9 cellular contexts compared by ENCODE assay signal in the genomic region with DNA sequence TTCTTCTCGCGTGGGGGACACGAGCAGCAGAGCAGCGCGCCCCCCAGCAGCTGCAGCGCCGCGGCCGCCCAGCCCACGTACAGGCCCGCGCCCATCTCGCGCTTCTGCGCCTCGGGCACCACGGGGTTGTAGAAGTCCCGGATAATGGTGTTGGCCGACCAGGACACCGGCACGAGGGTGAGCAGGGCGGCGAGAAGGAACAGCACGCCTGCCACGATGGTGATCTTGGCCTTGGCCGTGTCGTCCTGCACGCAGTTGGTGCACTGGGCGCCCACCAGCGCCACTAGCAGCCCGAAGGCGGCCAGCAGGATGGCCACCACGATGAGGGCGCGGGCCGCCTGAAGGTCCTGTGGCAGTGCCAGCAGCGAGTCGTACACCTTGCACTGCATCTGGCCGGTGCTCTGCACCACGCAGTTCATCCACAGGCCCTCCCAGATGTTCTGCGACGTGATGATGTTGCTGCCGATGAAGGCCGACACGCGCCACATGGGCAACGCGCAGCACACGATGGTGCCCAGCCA. TPM values are rescaled to one million over a fixed set of nuclear protein-coding genes. Genes with fewer than 3 reads are reported as not detected.
A peak's percentile ranks its signal among the peaks of the same experiment; 100 is the strongest.
DNase-seq lines count a peak whose midpoint lies in the region; ATAC-seq and TF ChIP-seq lines count a peak whose summit lies in the region.
"Had no signal": no experiment of that assay in that cellular context is flagged by ENCODE, and none has a peak within 500 bp of the region (broad histone marks: within the 10 kb centered on the region; RNA-seq: fewer than 3 reads in every experiment).

No MANE protein-coding gene starts in this region.

- no peaks in the 10 kb centered on the region for H3K36me3 ChIP-seq in ES-I3 (ENCODE audit: insufficient read depth, low read length)
- no peaks in the 10 kb centered on the region for H3K36me3 ChIP-seq in hepatocyte (replicated peaks; ENCODE audit: insufficient read depth, low read depth)
- no peaks in the 10 kb centered on the region for H3K36me3 ChIP-seq in trophoblast cell (ENCODE audit: control insufficient read depth in 1 of 2, insufficient read depth in 2 of 2, low read length in 2 of 2)

- no peak overlapping the region for H4K8ac ChIP-seq in trophoblast cell (ENCODE audit: low read depth, low read length)

- H2BK5ac ChIP-seq in trophoblast cell (ENCODE audit: low read depth, low read length, poor library complexity): no peak overlapping the region

- no peaks in the 10 kb centered on the region for H3K79me1 ChIP-seq in trophoblast cell (ENCODE audit: low read length)

- H3K4me1 ChIP-seq in ES-I3 (ENCODE audit: insufficient read depth, low read length): no peaks in the 10 kb centered on the region
- peaks cover 4% of the 10 kb centered on the region for H3K4me1 ChIP-seq in hepatocyte (ENCODE audit: insufficient read depth)
- peaks cover 0 to 18% of the 10 kb centered on the region in 2 experiments for H3K4me1 ChIP-seq in trophoblast cell (ENCODE audit: control insufficient read depth in 1 of 2, insufficient read depth in 2 of 2, low read length in 2 of 2)

- H2BK12ac ChIP-seq in trophoblast cell (ENCODE audit: low read length): no peak overlapping the region

- no peak overlapping the region for H4K12ac ChIP-seq in trophoblast cell (ENCODE audit: low read depth, low read length)

- no peaks in the 10 kb centered on the region for H3K27me3 ChIP-seq in hepatocyte
- H3K27me3 ChIP-seq in trophoblast cell (ENCODE audit: insufficient read depth, low read length): no peaks in the 10 kb centered on the region

- no peak overlapping the region for H4K91ac ChIP-seq in trophoblast cell (ENCODE audit: low read depth, low read length)

- no peaks in the 10 kb centered on the region for H4K20me1 ChIP-seq in hepatocyte (ENCODE audit: insufficient read depth, poor library complexity, severe bottlenecking)

- no peak overlapping the region for H3K14ac ChIP-seq in trophoblast cell (ENCODE audit: low read length)

- H3K9me2 ChIP-seq in hepatocyte (replicated peaks; ENCODE audit: insufficient read depth): no peaks in the 10 kb centered on the region

- H3K27ac ChIP-seq in hepatocyte: peak overlapping the region; percentile 94
- no peak overlapping the region for H3K27ac ChIP-seq in trophoblast cell (ENCODE audit: low read depth, low read length)

- H3K4ac ChIP-seq in trophoblast cell (ENCODE audit: low read depth, low read length): no peak overlapping the region

- H3K23ac ChIP-seq in trophoblast cell (ENCODE audit: low read length): no peak overlapping the region

- H3K9ac ChIP-seq in ES-I3 (ENCODE audit: low read depth, low read length) (peak overlapping the region; percentile 69), trophoblast cell (ENCODE audit: low read length) (no peak overlapping the region)

- WGBS in hepatocyte (ENCODE audit: low lambda C conversion rate, missing lambda C conversion rate): 81% methylated on average over 46 of the region's 49 CpGs
- WGBS in trophoblast cell (ENCODE audit: extremely low coverage, insufficient coverage, insufficient read length): no CpG with 5 or more reads among the region's 49 CpGs

- peaks cover 14% of the 10 kb centered on the region for H3K79me2 ChIP-seq in hepatocyte
- H3K79me2 ChIP-seq in trophoblast cell (ENCODE audit: control insufficient read depth, insufficient read depth, low read length, poor library complexity): no peaks in the 10 kb centered on the region

- intact Hi-C loops in head of caudate nucleus (cut with DNase I): no loop called here

- peak; percentile 71 for DNase-seq in NCI-H748 (lab: John Stamatoyannopoulos, UW; ENCODE audit: unreplicated experiment)
- no peak for DNase-seq in hepatocyte (ENCODE audit: low spot score)
- no peak for DNase-seq in trophoblast cell
- DNase-seq in NCI-H345 treated with DMSO at 0.1 percent for 48 hours (lab: John Stamatoyannopoulos, UW; ENCODE audit: unreplicated experiment): no peak
- DNase-seq in SKM-1 (lab: John Stamatoyannopoulos, UW; ENCODE audit: unreplicated experiment): no peak
- DNase-seq in head of caudate nucleus: no peak
- DNase-seq: T-helper 1 cell had no signal

- H2AK5ac ChIP-seq in trophoblast cell (ENCODE audit: low read length): no peak overlapping the region

- no peak for ATAC-seq in HG02588 (IDR thresholded peaks at IDR 0.05; ENCODE audit: unreplicated experiment)

- H3K4me2 ChIP-seq in hepatocyte: peak overlapping the region; percentile 88
- peak overlapping the region; percentile 91 for H3K4me2 ChIP-seq in trophoblast cell (ENCODE audit: low read length)

- no peak overlapping the region for H2BK120ac ChIP-seq in trophoblast cell (ENCODE audit: insufficient read depth, low read length, poor library complexity)

- H2AFZ ChIP-seq in hepatocyte (no peak overlapping the region), trophoblast cell (ENCODE audit: insufficient read depth, low read length, poor library complexity) (no peak overlapping the region)

- peak overlapping the region; percentile 23 for H3K4me3 ChIP-seq in hepatocyte
- H3K4me3 ChIP-seq in trophoblast cell (ENCODE audit: low read depth, low read length): peak overlapping the region; percentile 60

- TF ChIP-seq CTCF in hepatocyte (IDR thresholded peaks at IDR 0.05; ENCODE audit: poor library complexity): no peak

- H3K9me3 ChIP-seq in ES-I3 (ENCODE audit: control insufficient read depth, insufficient read depth, low read length) (no peaks in the 10 kb centered on the region), hepatocyte (ENCODE audit: low read depth) (no peaks in the 10 kb centered on the region), trophoblast cell (ENCODE audit: insufficient read depth, low read depth, low read length) (peaks cover 11% of the 10 kb centered on the region)

- no peak overlapping the region for H3K18ac ChIP-seq in trophoblast cell (ENCODE audit: low read length)

RNA-seq across cellular contexts. Expression of gene CLDN3, which starts 0.5 kb away (rescaled TPM):
- 53.7 and 60.7 TPM in 2 replicates for total RNA-seq in hepatocyte
- polyA plus RNA-seq in hepatocyte: 125 and 142 TPM in 2 replicates
- polyA plus RNA-seq in trophoblast cell (2013): 7.3 and 7.6 TPM in 2 replicates

RNA-seq across cellular contexts. Expression of gene ABHD11, which starts 30.9 kb away (rescaled TPM):
- total RNA-seq in hepatocyte: 30.7 and 33.0 TPM in 2 replicates
- polyA plus RNA-seq in hepatocyte: 90.9 and 110 TPM in 2 replicates
- 21.8 and 23.2 TPM in 2 replicates for polyA plus RNA-seq in trophoblast cell (2013)

RNA-seq across cellular contexts. Expression of gene STX1A, which starts 50.1 kb away (rescaled TPM):
- total RNA-seq in hepatocyte: 22.8 and 23.7 TPM in 2 replicates
- 27.1 and 39.2 TPM in 2 replicates for polyA plus RNA-seq in hepatocyte
- polyA plus RNA-seq in trophoblast cell (2013): 6.4 and 6.6 TPM in 2 replicates
